29 cellular contexts compared by ENCODE assay signal in the genomic region with DNA sequence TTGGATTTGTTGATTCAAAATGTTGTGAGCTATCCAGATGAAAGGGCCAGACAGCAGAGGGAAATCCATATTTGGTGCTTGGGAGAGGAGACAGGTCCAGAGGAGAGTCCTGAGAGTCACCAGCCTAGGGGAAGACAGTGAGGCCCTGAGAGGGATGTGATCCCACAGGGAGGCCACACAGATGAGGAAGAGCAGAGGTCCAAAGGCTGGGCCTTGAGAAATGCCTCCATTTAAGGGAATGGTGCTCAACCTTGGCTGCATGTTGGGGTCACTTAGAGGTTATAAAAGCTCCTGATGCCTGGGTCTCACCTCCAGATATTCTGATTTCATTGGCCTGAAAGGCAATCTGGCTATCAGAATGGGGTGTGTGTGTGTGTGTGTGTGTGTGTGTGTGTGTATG.
"Had no signal": no experiment of that assay in that cellular context is flagged by ENCODE, and none has a peak within 500 bp of the region (broad histone marks: within the 10 kb centered on the region; RNA-seq: fewer than 3 reads in every experiment).

No MANE protein-coding gene starts in this region.

- H3K4me1 Mint-ChIP-seq: natural killer cell; stimulated activated effector memory CD8-positive, alpha-beta T cell treated with anti-CD3 and anti-CD28 coated beads, Interleukin-12 subunit alpha, Interleukin-12 subunit beta, amount 100 ng/mL, for 72 hours; stimulated activated naive CD8-positive, alpha-beta T cell treated with anti-CD3 and anti-CD28 coated beads, Interleukin-15, amount 100 ng/mL, for 72 hours had no signal

- H3K27ac Mint-ChIP-seq: natural killer cell; nephron; progenitor cell of endocrine pancreas; stimulated activated effector memory CD8-positive, alpha-beta T cell treated with anti-CD3 and anti-CD28 coated beads, Interleukin-12 subunit alpha, Interleukin-12 subunit beta, amount 100 ng/mL, for 72 hours had no signal

- H3K4me3 ChIP-seq: ovary, psoas muscle, right lobe of liver, sigmoid colon, suprapubic skin, testis, tibial nerve, upper lobe of left lung, vagina had no signal

- H3K27ac ChIP-seq: neutrophil, ovary, parathyroid adenoma, psoas muscle, right lobe of liver, sigmoid colon, suprapubic skin, testis, tibial nerve, upper lobe of left lung, vagina had no signal

- H3K36me3 ChIP-seq: neutrophil, ovary, right lobe of liver, sigmoid colon, suprapubic skin, tibial nerve, upper lobe of left lung, vagina had no signal

- H3K4me1 ChIP-seq: parathyroid adenoma, psoas muscle, right lobe of liver, sigmoid colon, suprapubic skin, testis, tibial nerve, upper lobe of left lung, vagina had no signal

- H3K9me3 Mint-ChIP-seq: natural killer cell; stimulated activated effector memory CD8-positive, alpha-beta T cell treated with anti-CD3 and anti-CD28 coated beads, Interleukin-12 subunit alpha, Interleukin-12 subunit beta, amount 100 ng/mL, for 72 hours; stimulated activated naive CD8-positive, alpha-beta T cell treated with anti-CD3 and anti-CD28 coated beads, Interleukin-15, amount 100 ng/mL, for 72 hours had no signal

- H3K36me3 Mint-ChIP-seq: naive thymus-derived CD4-positive, alpha-beta T cell; natural killer cell; stimulated activated effector memory CD8-positive, alpha-beta T cell treated with anti-CD3 and anti-CD28 coated beads, Interleukin-12 subunit alpha, Interleukin-12 subunit beta, amount 100 ng/mL, for 72 hours had no signal

- H3K4me3 Mint-ChIP-seq: naive thymus-derived CD4-positive, alpha-beta T cell; natural killer cell; nephron; stimulated activated effector memory CD8-positive, alpha-beta T cell treated with anti-CD3 and anti-CD28 coated beads, Interleukin-12 subunit alpha, Interleukin-12 subunit beta, amount 100 ng/mL, for 72 hours; stimulated activated naive CD8-positive, alpha-beta T cell treated with anti-CD3 and anti-CD28 coated beads, Interleukin-15, amount 100 ng/mL, for 72 hours had no signal

- ATAC-seq: naive thymus-derived CD4-positive, alpha-beta T cell; psoas muscle; right cardiac atrium; stimulated activated effector memory CD8-positive, alpha-beta T cell treated with anti-CD3 and anti-CD28 coated beads, Interleukin-12 subunit alpha, Interleukin-12 subunit beta, amount 100 ng/mL, for 72 hours; stimulated activated naive CD8-positive, alpha-beta T cell treated with anti-CD3 and anti-CD28 coated beads, Interleukin-15, Interleukin-2, amounts not matched to agents 100 U/mL and 50 U/mL, for 24 hours had no signal

- DNase-seq: naive thymus-derived CD4-positive, alpha-beta T cell; natural killer cell; nucleus accumbens; ovary; posterior cingulate gyrus; psoas muscle; right cardiac atrium; right lobe of liver; sigmoid colon; small intestine; stimulated activated CD4-positive, alpha-beta T cell treated with anti-CD3 and anti-CD28 coated beads, Interleukin-15, amount 100 ng/mL, for 24 hours; stimulated activated CD4-positive, alpha-beta T cell treated with anti-CD3 and anti-CD28 coated beads, Interleukin-2, amount 100 ng/mL, for 24 hours; stimulated activated CD4-positive, alpha-beta T cell treated with anti-CD3 and anti-CD28 coated beads, Interleukin-2, amount 100 ng/mL, for 48 hours; stimulated activated CD4-positive, alpha-beta T cell treated with anti-CD3 and anti-CD28 coated beads, Interleukin-4, amount 100 ng/mL, for 24 hours; stimulated activated naive CD4-positive, alpha-beta T cell; stimulated activated naive CD8-positive, alpha-beta T cell treated with anti-CD3 and anti-CD28 coated beads, Interleukin-15, amount 100 ng/mL, for 72 hours; stimulated activated naive CD8-positive, alpha-beta T cell treated with anti-CD3 and anti-CD28 coated beads, Interleukin-15, Interleukin-2, amounts not matched to agents 100 U/mL and 50 U/mL, for 24 hours; substantia nigra; testis; trophoblast cell; upper lobe of left lung had no signal

- H3K27me3 ChIP-seq: neutrophil, ovary, right lobe of liver, sigmoid colon, suprapubic skin, testis, tibial nerve, upper lobe of left lung, vagina had no signal

- H3K9me3 ChIP-seq: neutrophil, ovary, psoas muscle, right lobe of liver, suprapubic skin, testis, upper lobe of left lung, vagina had no signal

- H3K27me3 Mint-ChIP-seq: progenitor cell of endocrine pancreas; stimulated activated naive CD8-positive, alpha-beta T cell treated with anti-CD3 and anti-CD28 coated beads, Interleukin-15, amount 100 ng/mL, for 72 hours had no signal
